ENCODE assay signal across 8 cellular contexts in genomic region chr11:35141538-35141937, GRCh38. TPM values are rescaled to one million over a fixed set of nuclear protein-coding genes. Genes with fewer than 3 reads are reported as not detected.
DNase-seq lines count a peak whose midpoint lies in the region; ATAC-seq and TF ChIP-seq lines count a peak whose summit lies in the region.

No MANE protein-coding gene starts in this region.

- H3K9me2 ChIP-seq in SK-N-SH (no peaks in the 10 kb centered on the region), hepatocyte (replicated peaks; ENCODE audit: insufficient read depth) (no peaks in the 10 kb centered on the region)

- H2AK5ac ChIP-seq in mesendoderm (ENCODE audit: low read length): no peak overlapping the region

- TF ChIP-seq POLR2A in thyroid gland (IDR thresholded peaks at IDR 0.05): no peak

- H3K4me2 ChIP-seq in SK-N-SH: peak overlapping the region; percentile 88
- peak overlapping the region; percentile 97 for H3K4me2 ChIP-seq in hepatocyte
- no peak overlapping the region for H3K4me2 ChIP-seq in mesendoderm (ENCODE audit: low read length)

- WGBS in SK-N-SH (ENCODE audit: low lambda C conversion rate): 83% methylated on average over 8 of the region's 8 CpGs
- 87% methylated on average over 8 of the region's 8 CpGs for WGBS in hepatocyte (ENCODE audit: low lambda C conversion rate, missing lambda C conversion rate)
- WGBS in thyroid gland, 2 donors: 56 to 67% methylated on average over 8 of the region's 8 CpGs
- WGBS in mesendoderm (ENCODE audit: extremely low coverage, insufficient coverage, low lambda C conversion rate): no CpG with 5 or more reads among the region's 8 CpGs

- H3K36me3 ChIP-seq in SK-N-SH (replicated peaks in 1 of 2; ENCODE audit: control insufficient read depth in 1 of 2, insufficient read depth in 2 of 2, low read length in 1 of 2): peaks cover 0 to 21% of the 10 kb centered on the region in 2 experiments
- H3K36me3 ChIP-seq in hepatocyte (replicated peaks; ENCODE audit: insufficient read depth, low read depth): no peaks in the 10 kb centered on the region
- H3K36me3 ChIP-seq in thyroid gland: no peaks in the 10 kb centered on the region
- no peaks in the 10 kb centered on the region for H3K36me3 ChIP-seq in mesendoderm (ENCODE audit: control insufficient read depth, insufficient read depth, low read length)

- H3K4me1 Mint-ChIP-seq in activated T-helper 2 cell treated with anti-CD3 and anti-CD28 coated beads, Interferon-gamma antibody, Interleukin-2, Interleukin-4, amounts not matched to agents 10 μg/mL and 5 μg/mL and 100 μg/mL, durations not matched to agents 14 hours and 24 hours and 36 hours (ENCODE audit: low read depth): peaks cover 63% of the 10 kb centered on the region

- CTCF ChIA-PET in SK-N-SH (lab: Yijun Ruan, JAX): no interaction called here

- no peak for DNase-seq in SK-N-SH
- DNase-seq in activated T-helper 2 cell treated with anti-CD3 and anti-CD28 coated beads, Interferon-gamma antibody, Interleukin-2, Interleukin-4, amounts not matched to agents 10 μg/mL and 5 μg/mL and 100 μg/mL, durations not matched to agents 14 hours and 24 hours and 36 hours (ENCODE audit: low spot score): no peak
- no peak for DNase-seq in hepatocyte (ENCODE audit: low spot score)
- peak; percentile 40 to 43 for DNase-seq in thyroid gland
- DNase-seq in mesendoderm: no peak
- no peak for DNase-seq in NCI-H524 (lab: John Stamatoyannopoulos, UW)
- no peak for DNase-seq in HuH-7.5 (ENCODE audit: low spot score)

- H3K79me1 ChIP-seq in mesendoderm (ENCODE audit: low read length): no peaks in the 10 kb centered on the region

- H3F3A ChIP-seq in SK-N-SH (replicated peaks; ENCODE audit: insufficient read depth): peaks cover 45% of the 10 kb centered on the region

- no peak for TF ChIP-seq CTCF in SK-N-SH (IDR thresholded peaks at IDR 0.05)
- TF ChIP-seq CTCF in hepatocyte (IDR thresholded peaks at IDR 0.05; ENCODE audit: poor library complexity): no peak
- no peak for TF ChIP-seq CTCF in thyroid gland (IDR thresholded peaks at IDR 0.05)

- peaks cover 6% of the 10 kb centered on the region for H3K27me3 Mint-ChIP-seq in activated T-helper 2 cell treated with anti-CD3 and anti-CD28 coated beads, Interferon-gamma antibody, Interleukin-2, Interleukin-4, amounts not matched to agents 10 μg/mL and 5 μg/mL and 100 μg/mL, durations not matched to agents 14 hours and 24 hours and 36 hours (ENCODE audit: low read depth)

- H3K27me3 ChIP-seq in SK-N-SH (ENCODE audit: insufficient read depth): no peaks in the 10 kb centered on the region
- H3K27me3 ChIP-seq in hepatocyte: peaks cover 37% of the 10 kb centered on the region
- no peaks in the 10 kb centered on the region for H3K27me3 ChIP-seq in thyroid gland
- H3K27me3 ChIP-seq in mesendoderm (ENCODE audit: insufficient read depth, low read length, poor library complexity): peaks cover 7% of the 10 kb centered on the region

- intact Hi-C loops in activated T-helper 2 cell treated with anti-CD3 and anti-CD28 coated beads, Interferon-gamma antibody, Interleukin-2, Interleukin-4, amounts not matched to agents 10 μg/mL and 5 μg/mL and 100 μg/mL, durations not matched to agents 14 hours and 24 hours and 36 hours (cut with micrococcal nuclease): loop anchor here (5.0 to 10.0 kb wide), 3 partner anchors 96 to 897 kb away; no protein-coding TSS in a partner anchor
- intact Hi-C loops in thyroid gland (cut with DNase I): no loop called here

- H3K9ac ChIP-seq in SK-N-SH (peak overlapping the region; percentile 99), mesendoderm (ENCODE audit: low read length) (no peak overlapping the region)

- H2BK5ac ChIP-seq in mesendoderm (ENCODE audit: low read length): no peak overlapping the region

- H4K8ac ChIP-seq in mesendoderm (ENCODE audit: low read depth, low read length): no peak overlapping the region

- peak overlapping the region; percentile 52 for H3K27ac Mint-ChIP-seq in activated T-helper 2 cell treated with anti-CD3 and anti-CD28 coated beads, Interferon-gamma antibody, Interleukin-2, Interleukin-4, amounts not matched to agents 10 μg/mL and 5 μg/mL and 100 μg/mL, durations not matched to agents 14 hours and 24 hours and 36 hours

- no peak overlapping the region for H2BK15ac ChIP-seq in mesendoderm (replicated peaks; ENCODE audit: low read depth)

- no peak overlapping the region for H3K18ac ChIP-seq in mesendoderm (ENCODE audit: low read length)

- peaks cover under 1% of the 10 kb centered on the region for H3K9me3 Mint-ChIP-seq in activated T-helper 2 cell treated with anti-CD3 and anti-CD28 coated beads, Interferon-gamma antibody, Interleukin-2, Interleukin-4, amounts not matched to agents 10 μg/mL and 5 μg/mL and 100 μg/mL, durations not matched to agents 14 hours and 24 hours and 36 hours

- TF ChIP-seq EP300 in SK-N-SH (IDR thresholded peaks at IDR 0.05; ENCODE audit: borderline replicate concordance in 1 of 2, low read depth in 1 of 2, low read length in 1 of 2): no peak

- peak overlapping the region; percentile 71 to 95; a peak in 3 of 4 replicates for H3K4me3 ChIP-seq in SK-N-SH (ENCODE audit: low read depth in 2 of 2, low read length in 1 of 2)
- H3K4me3 ChIP-seq in hepatocyte: no peak overlapping the region
- no peak overlapping the region for H3K4me3 ChIP-seq in thyroid gland (replicated peaks in 1 of 3)
- no peak overlapping the region for H3K4me3 ChIP-seq in mesendoderm (ENCODE audit: low read length)

- no peak overlapping the region for H2BK120ac ChIP-seq in mesendoderm (ENCODE audit: low read depth, low read length)

- H3K79me2 ChIP-seq in SK-N-SH (ENCODE audit: insufficient read depth) (peaks cover 83% of the 10 kb centered on the region), hepatocyte (no peaks in the 10 kb centered on the region), mesendoderm (ENCODE audit: control insufficient read depth, insufficient read depth, low read length) (no peaks in the 10 kb centered on the region)

- H4K5ac ChIP-seq in mesendoderm (ENCODE audit: low read length): no peak overlapping the region

- no peak overlapping the region for H3K56ac ChIP-seq in mesendoderm (ENCODE audit: low read length)

- H3K36me3 Mint-ChIP-seq in activated T-helper 2 cell treated with anti-CD3 and anti-CD28 coated beads, Interferon-gamma antibody, Interleukin-2, Interleukin-4, amounts not matched to agents 10 μg/mL and 5 μg/mL and 100 μg/mL, durations not matched to agents 14 hours and 24 hours and 36 hours (ENCODE audit: low read depth): peaks cover 53% of the 10 kb centered on the region

- peak overlapping the region; percentile 19 to 80; a peak in 3 of 4 replicates for H3K27ac ChIP-seq in SK-N-SH (ENCODE audit: low read depth in 2 of 2, low read length in 1 of 2)
- no peak overlapping the region for H3K27ac ChIP-seq in hepatocyte
- peak overlapping the region in 2 of 3 donors; percentile 86 to 89 for H3K27ac ChIP-seq in thyroid gland
- H3K27ac ChIP-seq in mesendoderm (ENCODE audit: low read depth, low read length): no peak overlapping the region

- H3K9me3 ChIP-seq in SK-N-SH (no peaks in the 10 kb centered on the region), hepatocyte (ENCODE audit: low read depth) (no peaks in the 10 kb centered on the region), thyroid gland (no peaks in the 10 kb centered on the region)

- no peak for ATAC-seq in SK-N-SH treated with all-trans-retinoic acid at 6 μM for 48 hours

- H3K4ac ChIP-seq in mesendoderm (ENCODE audit: low read depth, low read length): no peak overlapping the region

- peaks cover 21 to 40% of the 10 kb centered on the region in 2 experiments; a peak in 3 of 4 replicates for H3K4me1 ChIP-seq in SK-N-SH (ENCODE audit: control insufficient read depth in 1 of 2, insufficient read depth in 2 of 2, low read depth in 1 of 2, low read length in 1 of 2)
- H3K4me1 ChIP-seq in hepatocyte (ENCODE audit: insufficient read depth): no peaks in the 10 kb centered on the region
- peaks cover 34 to 54% of the 10 kb centered on the region in 2 donors for H3K4me1 ChIP-seq in thyroid gland
- H3K4me1 ChIP-seq in mesendoderm (ENCODE audit: control insufficient read depth, low read depth, low read length): peaks cover 4% of the 10 kb centered on the region

- TF ChIP-seq RAD21 in SK-N-SH (IDR thresholded peaks at IDR 0.05; ENCODE audit: low read length): no peak

- peak overlapping the region; percentile 87 for H3K4me3 Mint-ChIP-seq in activated T-helper 2 cell treated with anti-CD3 and anti-CD28 coated beads, Interferon-gamma antibody, Interleukin-2, Interleukin-4, amounts not matched to agents 10 μg/mL and 5 μg/mL and 100 μg/mL, durations not matched to agents 14 hours and 24 hours and 36 hours (ENCODE audit: low read depth)

- H2AFZ ChIP-seq in SK-N-SH (ENCODE audit: low read depth): no peak overlapping the region
- no peak overlapping the region for H2AFZ ChIP-seq in hepatocyte

- H4K20me1 ChIP-seq in SK-N-SH (ENCODE audit: insufficient read depth): peaks cover 53% of the 10 kb centered on the region
- H4K20me1 ChIP-seq in hepatocyte (ENCODE audit: insufficient read depth, poor library complexity, severe bottlenecking): no peaks in the 10 kb centered on the region

- H3K23ac ChIP-seq in mesendoderm (ENCODE audit: low read length): no peak overlapping the region

- POLR2A ChIA-PET in SK-N-SH (lab: Yijun Ruan, JAX): no interaction called here

TF ChIP-seq in SK-N-SH, 30 proteins besides CTCF, POLR2A, EP300 and RAD21 (continues in another document):
- no peak for TF ChIP-seq ELF1 (IDR thresholded peaks at IDR 0.05)
- no peak for TF ChIP-seq POLR2AphosphoS5 (IDR thresholded peaks at IDR 0.05; ENCODE audit: low read depth, low read length)

TF ChIP-seq in SK-N-SH treated with all-trans-retinoic acid at 6 μM for 48 hours, 23 proteins besides CTCF, POLR2A, EP300 and RAD21 (continues in another document):
- no peak for TF ChIP-seq RARB (CRISPR knock-in tag; IDR thresholded peaks at IDR 0.05)
- TF ChIP-seq OSR1 (CRISPR knock-in tag; IDR thresholded peaks at IDR 0.05): no peak
- TF ChIP-seq ZNF70 (CRISPR knock-in tag; IDR thresholded peaks at IDR 0.05): no peak
- no peak for TF ChIP-seq PPARA (CRISPR knock-in tag; IDR thresholded peaks at IDR 0.05; ENCODE audit: borderline replicate concordance)
- no peak for TF ChIP-seq GLIS3 (CRISPR knock-in tag; IDR thresholded peaks at IDR 0.05)

RNA-seq across cellular contexts. Expression of gene CD44, which starts 2.6 kb away (rescaled TPM):
- polyA plus RNA-seq in SK-N-SH (2012; rRNA removed) (457 and 550 TPM in 2 replicates), hepatocyte (13.7 and 29.5 TPM in 2 replicates)
- 360 and 443 TPM in 2 replicates for polyA plus RNA-seq in SK-N-SH (2012; cell fraction: cytosol; rRNA removed)
- 271 and 426 TPM in 2 replicates for polyA plus RNA-seq in SK-N-SH (2012; cell fraction: nucleus; rRNA removed)
- total RNA-seq in activated T-helper 2 cell treated with anti-CD3 and anti-CD28 coated beads, Interferon-gamma antibody, Interleukin-2, Interleukin-4, amounts not matched to agents 10 μg/mL and 5 μg/mL and 100 μg/mL, durations not matched to agents 14 hours and 24 hours and 36 hours: 232 and 249 TPM in 2 replicates
- total RNA-seq in hepatocyte (17.5 and 23.4 TPM in 2 replicates), thyroid gland (100 to 1,000 TPM; 164 to 302 (median 189) TPM)
- polyA plus RNA-seq in mesendoderm (2013, experiment 1 of 2): 29.0 TPM
- polyA plus RNA-seq in mesendoderm (2013, experiment 2 of 2): 30.1 TPM

Comparison
In these comparisons a context has a peak if more than half of its experiments do, and no peak if none do; other contexts are left out.
1. DNase-seq: peak in thyroid gland (2 of 2); none in SK-N-SH (single experiment), activated T-helper 2 cell treated with anti-CD3 and anti-CD28 coated beads, Interferon-gamma antibody, Interleukin-2, Interleukin-4, amounts not matched to agents 10 μg/mL and 5 μg/mL and 100 μg/mL, durations not matched to agents 14 hours and 24 hours and 36 hours (single experiment), hepatocyte (single experiment), mesendoderm (single experiment), NCI-H524 (0 of 2) and HuH-7.5 (single experiment).
2. H3K27ac ChIP-seq: peak in SK-N-SH (2 of 2) and thyroid gland (2 of 3); none in hepatocyte (single experiment) and mesendoderm (single experiment).
3. H3K4me3 ChIP-seq: peak in SK-N-SH (2 of 2); none in hepatocyte (single experiment), thyroid gland (0 of 3) and mesendoderm (single experiment).